1 cellular context compared by ENCODE assay signal in genomic region chr6:157586476-157587126, GRCh38.
TF ChIP-seq lines count a peak whose summit lies in the region.

No MANE protein-coding gene starts in this region.

TF ChIP-seq in SK-N-SH, 30 proteins besides CTCF, POLR2A, EP300 and RAD21 (continued from another document):
- TF ChIP-seq, protein P1, sequence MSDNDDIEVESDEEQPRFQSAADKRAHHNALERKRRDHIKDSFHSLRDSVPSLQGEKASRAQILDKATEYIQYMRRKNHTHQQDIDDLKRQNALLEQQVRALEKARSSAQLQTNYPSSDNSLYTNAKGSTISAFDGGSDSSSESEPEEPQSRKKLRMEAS (IDR thresholded peaks at IDR 0.05; ENCODE audit: low read depth), result no peak
- TF ChIP-seq USF2 (IDR thresholded peaks at IDR 0.05; ENCODE audit: borderline replicate concordance, low read depth, low read length) (no peak), IRF3 (IDR thresholded peaks at IDR 0.05; ENCODE audit: low read depth, low read length) (no peak), GATA2 (CRISPR knock-in tag; IDR thresholded peaks at IDR 0.05) (no peak), CHD2 (IDR thresholded peaks at IDR 0.05; ENCODE audit: low read length, partially characterized antibody) (no peak), TEAD4 (IDR thresholded peaks at IDR 0.05; ENCODE audit: borderline replicate concordance, insufficient read depth) (no peak)
